Comparison of ENCODE assay signal across 7 cellular contexts in genomic region chr17:46566284-46566683, GRCh38. TPM values are rescaled to one million over a fixed set of nuclear protein-coding genes. Genes with fewer than 3 reads are reported as not detected.
DNase-seq lines count a peak whose midpoint lies in the region; ATAC-seq, FAIRE-seq and TF ChIP-seq lines count a peak whose summit lies in the region.
"Not testable (repeated sequence)": the region's sequence is repeated elsewhere in the genome, so short reads cannot be mapped to it uniquely, and the experiment has no call there.

No MANE protein-coding gene starts in this region.

- TF ChIP-seq POLR2A in GM12892 (IDR thresholded peaks at IDR 0.05; ENCODE audit: low read depth, low read length) = not testable (repeated sequence)

- not testable (repeated sequence) for H3K9me3 ChIP-seq in T-helper 17 cell (ENCODE audit: control insufficient read depth, low read length, poor library complexity, severe bottlenecking)

- not testable (repeated sequence) for H3K36me3 Mint-ChIP-seq in T-helper 17 cell (ENCODE audit: low read depth); activated T-helper 17 cell treated with anti-CD3 and anti-CD28 coated beads, Interleukin-2, amount 50 U/mL, for 72 hours (ENCODE audit: low read depth); naive B cell; stimulated activated memory B cell treated with anti-CD40 and anti-IgM and Interleukin-4, amounts not matched to agents 10 μg/mL and 1 μg/mL and 100 μg/mL, for 72 hours

- not testable (repeated sequence) for H3K4me1 Mint-ChIP-seq in T-helper 17 cell; activated T-helper 17 cell treated with anti-CD3 and anti-CD28 coated beads, Interleukin-2, amount 50 U/mL, for 72 hours; naive B cell; stimulated activated memory B cell treated with anti-CD40 and anti-IgM and Interleukin-4, amounts not matched to agents 10 μg/mL and 1 μg/mL and 100 μg/mL, for 72 hours

- H3K27ac Mint-ChIP-seq in T-helper 17 cell; activated T-helper 17 cell treated with anti-CD3 and anti-CD28 coated beads, Interleukin-2, amount 50 U/mL, for 72 hours; naive B cell; stimulated activated memory B cell treated with anti-CD40 and anti-IgM and Interleukin-4, amounts not matched to agents 10 μg/mL and 1 μg/mL and 100 μg/mL, for 72 hours: not testable (repeated sequence)

- not testable (repeated sequence) for H3K4me3 Mint-ChIP-seq in T-helper 17 cell; activated T-helper 17 cell treated with anti-CD3 and anti-CD28 coated beads, Interleukin-2, amount 50 U/mL, for 72 hours; naive B cell; stimulated activated memory B cell treated with anti-CD40 and anti-IgM and Interleukin-4, amounts not matched to agents 10 μg/mL and 1 μg/mL and 100 μg/mL, for 72 hours

- not testable (repeated sequence) for H3K27me3 Mint-ChIP-seq in T-helper 17 cell; activated T-helper 17 cell treated with anti-CD3 and anti-CD28 coated beads, Interleukin-2, amount 50 U/mL, for 72 hours; naive B cell; stimulated activated memory B cell treated with anti-CD40 and anti-IgM and Interleukin-4, amounts not matched to agents 10 μg/mL and 1 μg/mL and 100 μg/mL, for 72 hours

- H3K9me3 Mint-ChIP-seq in activated T-helper 17 cell treated with anti-CD3 and anti-CD28 coated beads, Interleukin-2, amount 50 U/mL, for 72 hours; naive B cell; stimulated activated memory B cell treated with anti-CD40 and anti-IgM and Interleukin-4, amounts not matched to agents 10 μg/mL and 1 μg/mL and 100 μg/mL, for 72 hours: not testable (repeated sequence)

- intact Hi-C loops in left cardiac atrium (cut with DNase I) = not testable (repeated sequence)

- ATAC-seq in HG03135 (IDR thresholded peaks at IDR 0.05; ENCODE audit: unreplicated experiment) = peak; percentile 62
- peak; percentile 77 for ATAC-seq in T-helper 17 cell
- ATAC-seq in activated T-helper 17 cell treated with anti-CD3 and anti-CD28 coated beads, Interleukin-2, amount 50 U/mL, for 72 hours (replicated peaks) = peak; percentile 78
- peak; percentile 38 to 73 for ATAC-seq in left cardiac atrium
- ATAC-seq in naive B cell (ENCODE audit: low read depth in 2 of 2) = peak; percentile 98 to 99
- ATAC-seq in stimulated activated memory B cell treated with anti-CD40 and anti-IgM and Interleukin-4, amounts not matched to agents 10 μg/mL and 1 μg/mL and 100 μg/mL, for 72 hours = peak; percentile 86

- FAIRE-seq in GM12892 (lab: Jason Lieb, UNC) = peak; percentile 53

- DNase-seq in GM12892 (ENCODE audit: insufficient read length); T-helper 17 cell; left cardiac atrium; naive B cell: not testable (repeated sequence)

RNA-seq across cellular contexts. Expression of gene ARL17A, which starts 13.2 kb away (rescaled TPM):
- polyA plus RNA-seq in GM12892 (2012; ENCODE audit: missing spikeins) = 20.9 TPM
- total RNA-seq in T-helper 17 cell (10 to 100 TPM; 19.6 to 38.3 TPM), left cardiac atrium (10 to 100 TPM in 1 of 2 donors, 1 to 10 TPM in 1; 7.5 to 13.3 TPM)
- 10 to 100 TPM; 18.1 to 38.6 TPM for total RNA-seq in activated T-helper 17 cell treated with anti-CD3 and anti-CD28 coated beads, Interleukin-2, amount 50 U/mL, for 72 hours
- 10 to 100 TPM in 1 of 6 donors, 1 to 10 TPM in 5; 3.0 to 13.5 (median 3.7) TPM for polyA plus RNA-seq in naive B cell (ENCODE audit: low read depth in 6 of 6)

RNA-seq across cellular contexts. Expression of gene NSF, which starts 24.2 kb away (rescaled TPM):
- 12.1 TPM for polyA plus RNA-seq in GM12892 (2012; ENCODE audit: missing spikeins)
- 10 to 100 TPM; 21.6 to 22.6 TPM for total RNA-seq in T-helper 17 cell
- 10 to 100 TPM; 35.0 to 45.1 TPM for total RNA-seq in activated T-helper 17 cell treated with anti-CD3 and anti-CD28 coated beads, Interleukin-2, amount 50 U/mL, for 72 hours
- 10 to 100 TPM; 28.8 to 35.8 TPM for total RNA-seq in left cardiac atrium
- polyA plus RNA-seq in naive B cell (ENCODE audit: low read depth in 6 of 6) = 10 to 100 TPM; 14.9 to 29.8 (median 18.9) TPM

RNA-seq across cellular contexts. Expression of gene LRRC37A2, which starts 54.0 kb away (rescaled TPM):
- 13.7 TPM for polyA plus RNA-seq in GM12892 (2012; ENCODE audit: missing spikeins)
- total RNA-seq in T-helper 17 cell (10 to 100 TPM; 19.5 to 27.9 TPM), left cardiac atrium (1 to 10 TPM; 6.6 to 6.7 TPM)
- total RNA-seq in activated T-helper 17 cell treated with anti-CD3 and anti-CD28 coated beads, Interleukin-2, amount 50 U/mL, for 72 hours = 1 to 10 TPM; 5.9 to 9.3 TPM
- polyA plus RNA-seq in naive B cell (ENCODE audit: low read depth in 6 of 6) = 10 to 100 TPM in 2 of 6 donors, 1 to 10 TPM in 4; 6.3 to 17.6 (median 8.0) TPM
